16 cellular contexts compared by ENCODE assay signal in the genomic region with DNA sequence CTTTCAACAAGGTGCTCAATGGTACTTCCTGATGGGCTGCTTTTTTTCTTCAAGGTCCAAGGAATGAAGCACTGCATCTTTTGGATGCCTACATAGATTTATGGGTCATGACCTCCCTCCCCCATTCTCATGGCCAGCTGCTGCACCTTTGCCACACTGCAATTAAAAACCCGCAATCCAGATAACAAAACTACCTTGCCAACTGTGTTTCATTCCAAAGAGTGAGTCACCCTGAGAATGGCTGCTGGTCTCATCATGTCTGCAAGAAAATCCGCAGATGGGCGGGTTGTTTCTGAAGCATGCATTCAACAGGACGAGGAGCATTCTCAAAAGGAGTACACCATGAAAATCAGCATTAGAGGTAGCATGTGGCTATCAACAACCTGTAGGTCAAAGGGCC.
DNase-seq lines count a peak whose midpoint lies in the region; ATAC-seq, FAIRE-seq and TF ChIP-seq lines count a peak whose summit lies in the region.
"Had no signal": no experiment of that assay in that cellular context is flagged by ENCODE, and none has a peak within 500 bp of the region (broad histone marks: within the 10 kb centered on the region; RNA-seq: fewer than 3 reads in every experiment).

No MANE protein-coding gene starts in this region.

- no peaks in the 10 kb centered on the region for H3K9me3 ChIP-seq in RWPE2 (ENCODE audit: severe bottlenecking)
- H3K9me3 ChIP-seq in heart right ventricle = no peaks in the 10 kb centered on the region
- no peaks in the 10 kb centered on the region for H3K9me3 ChIP-seq in HepG2 (ENCODE audit: low read length)
- H3K9me3 ChIP-seq: body of pancreas, Caco-2, gastroesophageal sphincter, thoracic aorta had no signal

- H3K9ac ChIP-seq in HepG2 (ENCODE audit: insufficient read depth, low read depth, low read length) = no peak overlapping the region

- ATAC-seq in RWPE2 (ENCODE audit: low read depth) = peak; percentile 79
- peak; percentile 38 for ATAC-seq in esophagus mucosa
- no peak for ATAC-seq in HG03097 (IDR thresholded peaks at IDR 0.05; ENCODE audit: low FRiP score, unreplicated experiment)
- ATAC-seq in heart right ventricle = no peak
- no peak for ATAC-seq in HepG2
- ATAC-seq: body of pancreas, gastroesophageal sphincter had no signal

- H3K4me2 ChIP-seq in HepG2 (ENCODE audit: low read depth, low read length) = no peak overlapping the region

- CTCF ChIA-PET in HepG2 (lab: Yijun Ruan, JAX; ENCODE audit: low intra/inter-chr PET ratio, low total read pairs) = no interaction called here

- H3K27me3 ChIP-seq in RWPE2 (ENCODE audit: insufficient read depth, poor library complexity, severe bottlenecking) (no peaks in the 10 kb centered on the region), heart right ventricle (no peaks in the 10 kb centered on the region), HepG2 (ENCODE audit: control insufficient read depth in 1 of 2, insufficient read depth in 2 of 2, low read length in 2 of 2) (no peaks in the 10 kb centered on the region)
- H3K27me3 ChIP-seq: body of pancreas, gastroesophageal sphincter had no signal

- peak overlapping the region; percentile 59 for H3K27ac ChIP-seq in RWPE2 (ENCODE audit: poor library complexity, severe bottlenecking)
- H3K27ac ChIP-seq in heart right ventricle = no peak overlapping the region
- H3K27ac ChIP-seq in HepG2 (ENCODE audit: extremely low read length, insufficient read depth, low read length) = no peak overlapping the region
- H3K27ac ChIP-seq: body of pancreas, gastroesophageal sphincter, thoracic aorta had no signal

- no peaks in the 10 kb centered on the region for H3K79me2 ChIP-seq in HepG2 (ENCODE audit: insufficient read depth, low read length)

- no peak overlapping the region for H2AFZ ChIP-seq in HepG2 (ENCODE audit: low read length)

- POLR2A ChIA-PET in HepG2 (lab: Yijun Ruan, JAX) = no interaction called here

- intact Hi-C loops in heart right ventricle (cut with DNase I) = no loop called here
- intact Hi-C loops in HepG2 (cut with micrococcal nuclease; ENCODE audit: unreplicated experiment) = no loop called here

- TF ChIP-seq EP300 in HepG2 (IDR thresholded peaks at IDR 0.05; ENCODE audit: low read depth in 2 of 2, low read length in 2 of 2) (no peak), HepG2 (CRISPR knock-in tag; IDR thresholded peaks at IDR 0.05; ENCODE audit: borderline replicate concordance) (no peak)

- TF ChIP-seq CTCF in RWPE2 (IDR thresholded peaks at IDR 0.05; ENCODE audit: poor library complexity, severe bottlenecking) = no peak
- TF ChIP-seq CTCF in heart right ventricle (IDR thresholded peaks at IDR 0.05) = no peak
- TF ChIP-seq CTCF in HepG2 (CRISPR knock-in tag; IDR thresholded peaks at IDR 0.05) = no peak

- FAIRE-seq in HepG2 (lab: Jason Lieb, UNC) = no peak

- no peak overlapping the region for H3K4me3 ChIP-seq in RWPE2 (ENCODE audit: severe bottlenecking)
- no peak overlapping the region for H3K4me3 ChIP-seq in heart right ventricle
- no peak overlapping the region for H3K4me3 ChIP-seq in HepG2 (replicated peaks in 1 of 3; ENCODE audit: insufficient read depth in 1 of 3, low read depth in 2 of 3, low read length in 3 of 3)
- H3K4me3 ChIP-seq: body of pancreas, gastroesophageal sphincter, thoracic aorta had no signal

- DNase-seq in HS-5 (ENCODE audit: low read depth) = peak; percentile 9
- peak; percentile 79 for DNase-seq in RWPE2 (ENCODE audit: low spot score)
- peak; percentile 16 for DNase-seq in renal cortical epithelial cell (ENCODE audit: low read depth)
- no peak for DNase-seq in heart right ventricle
- DNase-seq in NOMO-1 (lab: John Stamatoyannopoulos, UW; ENCODE audit: unreplicated experiment in 2 of 2) = no peak
- no peak for DNase-seq in HepG2 (ENCODE audit: low spot score)
- DNase-seq: activated CD4-positive, alpha-beta T cell treated with anti-CD3 and anti-CD28 coated beads for 1 hour; body of pancreas; Caco-2; GF-D8; NCI-H1694; T-helper 9 cell had no signal

- peaks cover 18% of the 10 kb centered on the region for H3K36me3 ChIP-seq in RWPE2 (ENCODE audit: low read depth)
- H3K36me3 ChIP-seq in heart right ventricle = no peaks in the 10 kb centered on the region
- no peaks in the 10 kb centered on the region for H3K36me3 ChIP-seq in HepG2 (replicated peaks in 1 of 2; ENCODE audit: control insufficient read depth in 1 of 2, insufficient read depth in 2 of 2, low read length in 2 of 2)
- H3K36me3 ChIP-seq: gastroesophageal sphincter, thoracic aorta had no signal

- in situ Hi-C loops in HepG2 (cut with HindIII; ENCODE audit: extremely low pct_ligation_motif_present, low pct_unique_long_range_greater_than_20kb) = no loop called here

- 75 to 77% methylated on average over 4 of the region's 4 CpGs for WGBS in heart right ventricle, 2 donors
- 0% methylated on average over 4 of the region's 4 CpGs for whole genome bisulfite sequencing in HepG2 (ENCODE audit: low lambda C conversion rate)

- no peak for TF ChIP-seq POLR2A in HepG2 (IDR thresholded peaks at IDR 0.05; ENCODE audit: insufficient read depth in 1 of 2, low read depth in 2 of 2, low read length in 2 of 2)

- BruUV-seq in HepG2 (replicated peaks; lab: Mats Ljungman, UMichigan) = no TSS peak

- no peaks in the 10 kb centered on the region for H4K20me1 ChIP-seq in HepG2 (ENCODE audit: insufficient read depth, low read length)

- H3K4me1 ChIP-seq in RWPE2 (ENCODE audit: insufficient read depth, poor library complexity, severe bottlenecking) (peaks cover 44% of the 10 kb centered on the region), heart right ventricle (peaks cover 0 to 18% (median 0%) of the 10 kb centered on the region in 9 donors), HepG2 (ENCODE audit: insufficient read depth, low read length) (no peaks in the 10 kb centered on the region)
- H3K4me1 ChIP-seq: body of pancreas, Caco-2, gastroesophageal sphincter had no signal

- TF ChIP-seq RAD21 in HepG2 (CRISPR knock-in tag; IDR thresholded peaks at IDR 0.05) = no peak

TF ChIP-seq in HepG2, 621 proteins besides CTCF, POLR2A, EP300 and RAD21:
- TF ChIP-seq ZFX (CRISPR knock-in tag; IDR thresholded peaks at IDR 0.05; ENCODE audit: low read depth) = no peak
- no peak for TF ChIP-seq XBP1 (CRISPR knock-in tag; IDR thresholded peaks at IDR 0.05)
TF ChIP-seq in HepG2: peak in this region for 0.

Comparison
In these comparisons a context has a peak if more than half of its experiments do, and no peak if none do; other contexts are left out.
1. DNase-seq: peak in HS-5 (single experiment), RWPE2 (single experiment) and renal cortical epithelial cell (single experiment); none in heart right ventricle (0 of 2), NOMO-1 (0 of 2) and HepG2 (single experiment).
2. ATAC-seq: peak in RWPE2 (single experiment) and esophagus mucosa (single experiment); none in HG03097 (single experiment), heart right ventricle (0 of 8) and HepG2 (single experiment).